In the genomic region with DNA sequence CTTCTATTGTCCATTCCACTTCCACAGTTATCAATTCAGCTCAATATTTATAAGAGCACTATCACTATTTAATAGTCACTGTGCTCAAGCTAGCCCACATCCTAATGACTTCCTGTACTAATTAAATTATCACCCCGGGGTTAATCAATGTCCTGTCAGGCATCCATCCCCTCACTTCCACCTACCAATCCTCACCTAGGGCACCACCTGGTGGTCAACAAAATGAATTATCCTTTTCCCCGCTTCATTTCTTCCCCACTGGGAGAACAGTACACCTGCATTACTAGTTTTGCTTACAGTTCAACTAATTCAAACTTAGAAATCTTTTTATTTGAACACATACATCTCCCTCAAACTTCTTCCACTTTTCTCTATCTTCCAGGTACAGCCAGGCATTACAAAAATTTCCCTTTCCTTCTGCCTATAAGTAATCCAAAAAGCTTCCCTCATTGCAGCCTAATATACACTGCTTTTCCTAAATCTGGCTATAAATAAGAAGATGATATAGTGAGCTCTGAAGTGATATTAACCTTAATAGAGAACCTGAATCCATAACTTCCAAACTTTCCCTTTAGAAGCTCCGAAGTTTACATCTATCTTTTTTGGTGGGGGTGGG, we compare ENCODE assay signal across 1 cellular context.
A peak's percentile ranks its signal among the peaks of the same experiment; 100 is the strongest.
TF ChIP-seq lines count a peak whose summit lies in the region.

No MANE protein-coding gene starts in this region.

TF ChIP-seq in K562, 482 proteins besides CTCF, POLR2A, EP300 and RAD21 (continued from another document):
- peak; percentile 73 for TF ChIP-seq ZNF24 (IDR thresholded peaks at IDR 0.05)
- TF ChIP-seq, protein P1, sequence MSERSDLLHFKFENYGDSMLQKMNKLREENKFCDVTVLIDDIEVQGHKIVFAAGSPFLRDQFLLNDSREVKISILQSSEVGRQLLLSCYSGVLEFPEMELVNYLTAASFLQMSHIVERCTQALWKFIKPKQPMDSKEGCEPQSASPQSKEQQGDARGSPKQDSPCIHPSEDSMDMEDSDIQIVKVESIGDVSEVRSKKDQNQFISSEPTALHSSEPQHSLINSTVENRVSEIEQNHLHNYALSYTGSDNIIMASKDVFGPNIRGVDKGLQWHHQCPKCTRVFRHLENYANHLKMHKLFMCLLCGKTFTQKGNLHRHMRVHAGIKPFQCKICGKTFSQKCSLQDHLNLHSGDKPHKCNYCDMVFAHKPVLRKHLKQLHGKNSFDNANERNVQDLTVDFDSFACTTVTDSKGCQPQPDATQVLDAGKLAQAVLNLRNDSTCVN (CRISPR knock-in tag; IDR thresholded peaks at IDR 0.05): no peak
- no peak for TF ChIP-seq PYGO2 (tag; IDR thresholded peaks at IDR 0.05)
- TF ChIP-seq ZNF766 (CRISPR knock-in tag; conservative IDR thresholded peaks at IDR 0.05): no peak
- TF ChIP-seq ETV1 (tag; conservative IDR thresholded peaks at IDR 0.05; ENCODE audit: low read depth): no peak
- TF ChIP-seq ZKSCAN1 (IDR thresholded peaks at IDR 0.05; ENCODE audit: low read depth, low read length): no peak
- TF ChIP-seq, protein P2, sequence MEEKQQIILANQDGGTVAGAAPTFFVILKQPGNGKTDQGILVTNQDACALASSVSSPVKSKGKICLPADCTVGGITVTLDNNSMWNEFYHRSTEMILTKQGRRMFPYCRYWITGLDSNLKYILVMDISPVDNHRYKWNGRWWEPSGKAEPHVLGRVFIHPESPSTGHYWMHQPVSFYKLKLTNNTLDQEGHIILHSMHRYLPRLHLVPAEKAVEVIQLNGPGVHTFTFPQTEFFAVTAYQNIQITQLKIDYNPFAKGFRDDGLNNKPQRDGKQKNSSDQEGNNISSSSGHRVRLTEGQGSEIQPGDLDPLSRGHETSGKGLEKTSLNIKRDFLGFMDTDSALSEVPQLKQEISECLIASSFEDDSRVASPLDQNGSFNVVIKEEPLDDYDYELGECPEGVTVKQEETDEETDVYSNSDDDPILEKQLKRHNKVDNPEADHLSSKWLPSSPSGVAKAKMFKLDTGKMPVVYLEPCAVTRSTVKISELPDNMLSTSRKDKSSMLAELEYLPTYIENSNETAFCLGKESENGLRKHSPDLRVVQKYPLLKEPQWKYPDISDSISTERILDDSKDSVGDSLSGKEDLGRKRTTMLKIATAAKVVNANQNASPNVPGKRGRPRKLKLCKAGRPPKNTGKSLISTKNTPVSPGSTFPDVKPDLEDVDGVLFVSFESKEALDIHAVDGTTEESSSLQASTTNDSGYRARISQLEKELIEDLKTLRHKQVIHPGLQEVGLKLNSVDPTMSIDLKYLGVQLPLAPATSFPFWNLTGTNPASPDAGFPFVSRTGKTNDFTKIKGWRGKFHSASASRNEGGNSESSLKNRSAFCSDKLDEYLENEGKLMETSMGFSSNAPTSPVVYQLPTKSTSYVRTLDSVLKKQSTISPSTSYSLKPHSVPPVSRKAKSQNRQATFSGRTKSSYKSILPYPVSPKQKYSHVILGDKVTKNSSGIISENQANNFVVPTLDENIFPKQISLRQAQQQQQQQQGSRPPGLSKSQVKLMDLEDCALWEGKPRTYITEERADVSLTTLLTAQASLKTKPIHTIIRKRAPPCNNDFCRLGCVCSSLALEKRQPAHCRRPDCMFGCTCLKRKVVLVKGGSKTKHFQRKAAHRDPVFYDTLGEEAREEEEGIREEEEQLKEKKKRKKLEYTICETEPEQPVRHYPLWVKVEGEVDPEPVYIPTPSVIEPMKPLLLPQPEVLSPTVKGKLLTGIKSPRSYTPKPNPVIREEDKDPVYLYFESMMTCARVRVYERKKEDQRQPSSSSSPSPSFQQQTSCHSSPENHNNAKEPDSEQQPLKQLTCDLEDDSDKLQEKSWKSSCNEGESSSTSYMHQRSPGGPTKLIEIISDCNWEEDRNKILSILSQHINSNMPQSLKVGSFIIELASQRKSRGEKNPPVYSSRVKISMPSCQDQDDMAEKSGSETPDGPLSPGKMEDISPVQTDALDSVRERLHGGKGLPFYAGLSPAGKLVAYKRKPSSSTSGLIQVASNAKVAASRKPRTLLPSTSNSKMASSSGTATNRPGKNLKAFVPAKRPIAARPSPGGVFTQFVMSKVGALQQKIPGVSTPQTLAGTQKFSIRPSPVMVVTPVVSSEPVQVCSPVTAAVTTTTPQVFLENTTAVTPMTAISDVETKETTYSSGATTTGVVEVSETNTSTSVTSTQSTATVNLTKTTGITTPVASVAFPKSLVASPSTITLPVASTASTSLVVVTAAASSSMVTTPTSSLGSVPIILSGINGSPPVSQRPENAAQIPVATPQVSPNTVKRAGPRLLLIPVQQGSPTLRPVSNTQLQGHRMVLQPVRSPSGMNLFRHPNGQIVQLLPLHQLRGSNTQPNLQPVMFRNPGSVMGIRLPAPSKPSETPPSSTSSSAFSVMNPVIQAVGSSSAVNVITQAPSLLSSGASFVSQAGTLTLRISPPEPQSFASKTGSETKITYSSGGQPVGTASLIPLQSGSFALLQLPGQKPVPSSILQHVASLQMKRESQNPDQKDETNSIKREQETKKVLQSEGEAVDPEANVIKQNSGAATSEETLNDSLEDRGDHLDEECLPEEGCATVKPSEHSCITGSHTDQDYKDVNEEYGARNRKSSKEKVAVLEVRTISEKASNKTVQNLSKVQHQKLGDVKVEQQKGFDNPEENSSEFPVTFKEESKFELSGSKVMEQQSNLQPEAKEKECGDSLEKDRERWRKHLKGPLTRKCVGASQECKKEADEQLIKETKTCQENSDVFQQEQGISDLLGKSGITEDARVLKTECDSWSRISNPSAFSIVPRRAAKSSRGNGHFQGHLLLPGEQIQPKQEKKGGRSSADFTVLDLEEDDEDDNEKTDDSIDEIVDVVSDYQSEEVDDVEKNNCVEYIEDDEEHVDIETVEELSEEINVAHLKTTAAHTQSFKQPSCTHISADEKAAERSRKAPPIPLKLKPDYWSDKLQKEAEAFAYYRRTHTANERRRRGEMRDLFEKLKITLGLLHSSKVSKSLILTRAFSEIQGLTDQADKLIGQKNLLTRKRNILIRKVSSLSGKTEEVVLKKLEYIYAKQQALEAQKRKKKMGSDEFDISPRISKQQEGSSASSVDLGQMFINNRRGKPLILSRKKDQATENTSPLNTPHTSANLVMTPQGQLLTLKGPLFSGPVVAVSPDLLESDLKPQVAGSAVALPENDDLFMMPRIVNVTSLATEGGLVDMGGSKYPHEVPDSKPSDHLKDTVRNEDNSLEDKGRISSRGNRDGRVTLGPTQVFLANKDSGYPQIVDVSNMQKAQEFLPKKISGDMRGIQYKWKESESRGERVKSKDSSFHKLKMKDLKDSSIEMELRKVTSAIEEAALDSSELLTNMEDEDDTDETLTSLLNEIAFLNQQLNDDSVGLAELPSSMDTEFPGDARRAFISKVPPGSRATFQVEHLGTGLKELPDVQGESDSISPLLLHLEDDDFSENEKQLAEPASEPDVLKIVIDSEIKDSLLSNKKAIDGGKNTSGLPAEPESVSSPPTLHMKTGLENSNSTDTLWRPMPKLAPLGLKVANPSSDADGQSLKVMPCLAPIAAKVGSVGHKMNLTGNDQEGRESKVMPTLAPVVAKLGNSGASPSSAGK (IDR thresholded peaks at IDR 0.05): no peak
- TF ChIP-seq, protein P3, sequence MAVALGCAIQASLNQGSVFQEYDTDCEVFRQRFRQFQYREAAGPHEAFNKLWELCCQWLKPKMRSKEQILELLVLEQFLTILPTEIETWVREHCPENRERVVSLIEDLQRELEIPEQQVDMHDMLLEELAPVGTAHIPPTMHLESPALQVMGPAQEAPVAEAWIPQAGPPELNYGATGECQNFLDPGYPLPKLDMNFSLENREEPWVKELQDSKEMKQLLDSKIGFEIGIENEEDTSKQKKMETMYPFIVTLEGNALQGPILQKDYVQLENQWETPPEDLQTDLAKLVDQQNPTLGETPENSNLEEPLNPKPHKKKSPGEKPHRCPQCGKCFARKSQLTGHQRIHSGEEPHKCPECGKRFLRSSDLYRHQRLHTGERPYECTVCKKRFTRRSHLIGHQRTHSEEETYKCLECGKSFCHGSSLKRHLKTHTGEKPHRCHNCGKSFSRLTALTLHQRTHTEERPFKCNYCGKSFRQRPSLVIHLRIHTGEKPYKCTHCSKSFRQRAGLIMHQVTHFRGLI (CRISPR knock-in tag; IDR thresholded peaks at IDR 0.05): no peak
- TF ChIP-seq SMC3 (conservative IDR thresholded peaks at IDR 0.05; ENCODE audit: insufficient read depth, low read depth, low read length): peak; percentile 75
- TF ChIP-seq, protein P4, sequence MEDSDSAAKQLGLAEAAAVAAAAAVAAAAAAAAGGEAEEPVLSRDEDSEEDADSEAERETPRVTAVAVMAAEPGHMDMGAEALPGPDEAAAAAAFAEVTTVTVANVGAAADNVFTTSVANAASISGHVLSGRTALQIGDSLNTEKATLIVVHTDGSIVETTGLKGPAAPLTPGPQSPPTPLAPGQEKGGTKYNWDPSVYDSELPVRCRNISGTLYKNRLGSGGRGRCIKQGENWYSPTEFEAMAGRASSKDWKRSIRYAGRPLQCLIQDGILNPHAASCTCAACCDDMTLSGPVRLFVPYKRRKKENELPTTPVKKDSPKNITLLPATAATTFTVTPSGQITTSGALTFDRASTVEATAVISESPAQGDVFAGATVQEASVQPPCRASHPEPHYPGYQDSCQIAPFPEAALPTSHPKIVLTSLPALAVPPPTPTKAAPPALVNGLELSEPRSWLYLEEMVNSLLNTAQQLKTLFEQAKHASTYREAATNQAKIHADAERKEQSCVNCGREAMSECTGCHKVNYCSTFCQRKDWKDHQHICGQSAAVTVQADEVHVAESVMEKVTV (CRISPR knock-in tag; IDR thresholded peaks at IDR 0.05): peak; percentile 69
- no peak for TF ChIP-seq ZNF445 (CRISPR knock-in tag; IDR thresholded peaks at IDR 0.05; ENCODE audit: low read depth)
- no peak for TF ChIP-seq NFE2 (IDR thresholded peaks at IDR 0.05; ENCODE audit: low read depth)
- TF ChIP-seq, protein P5, sequence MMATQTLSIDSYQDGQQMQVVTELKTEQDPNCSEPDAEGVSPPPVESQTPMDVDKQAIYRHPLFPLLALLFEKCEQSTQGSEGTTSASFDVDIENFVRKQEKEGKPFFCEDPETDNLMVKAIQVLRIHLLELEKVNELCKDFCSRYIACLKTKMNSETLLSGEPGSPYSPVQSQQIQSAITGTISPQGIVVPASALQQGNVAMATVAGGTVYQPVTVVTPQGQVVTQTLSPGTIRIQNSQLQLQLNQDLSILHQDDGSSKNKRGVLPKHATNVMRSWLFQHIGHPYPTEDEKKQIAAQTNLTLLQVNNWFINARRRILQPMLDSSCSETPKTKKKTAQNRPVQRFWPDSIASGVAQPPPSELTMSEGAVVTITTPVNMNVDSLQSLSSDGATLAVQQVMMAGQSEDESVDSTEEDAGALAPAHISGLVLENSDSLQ (IDR thresholded peaks at IDR 0.05): 0 out of 2 replicates have a peak, but pooled peaks have one; percentile 10
- TF ChIP-seq ZNF75A (CRISPR knock-in tag; IDR thresholded peaks at IDR 0.05): no peak
- TF ChIP-seq, protein P6, sequence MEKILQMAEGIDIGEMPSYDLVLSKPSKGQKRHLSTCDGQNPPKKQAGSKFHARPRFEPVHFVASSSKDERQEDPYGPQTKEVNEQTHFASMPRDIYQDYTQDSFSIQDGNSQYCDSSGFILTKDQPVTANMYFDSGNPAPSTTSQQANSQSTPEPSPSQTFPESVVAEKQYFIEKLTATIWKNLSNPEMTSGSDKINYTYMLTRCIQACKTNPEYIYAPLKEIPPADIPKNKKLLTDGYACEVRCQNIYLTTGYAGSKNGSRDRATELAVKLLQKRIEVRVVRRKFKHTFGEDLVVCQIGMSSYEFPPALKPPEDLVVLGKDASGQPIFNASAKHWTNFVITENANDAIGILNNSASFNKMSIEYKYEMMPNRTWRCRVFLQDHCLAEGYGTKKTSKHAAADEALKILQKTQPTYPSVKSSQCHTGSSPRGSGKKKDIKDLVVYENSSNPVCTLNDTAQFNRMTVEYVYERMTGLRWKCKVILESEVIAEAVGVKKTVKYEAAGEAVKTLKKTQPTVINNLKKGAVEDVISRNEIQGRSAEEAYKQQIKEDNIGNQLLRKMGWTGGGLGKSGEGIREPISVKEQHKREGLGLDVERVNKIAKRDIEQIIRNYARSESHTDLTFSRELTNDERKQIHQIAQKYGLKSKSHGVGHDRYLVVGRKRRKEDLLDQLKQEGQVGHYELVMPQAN (IDR thresholded peaks at IDR 0.05; ENCODE audit: borderline replicate concordance): no peak
- peak; percentile 63; the same call in 1 of the 2 replicates for TF ChIP-seq ARID2 (IDR thresholded peaks at IDR 0.05)
- 0 out of 2 replicates have a peak, but pooled peaks have one; percentile 30 for TF ChIP-seq CC2D1A (IDR thresholded peaks at IDR 0.05)
- no peak for TF ChIP-seq NCOA1 (IDR thresholded peaks at IDR 0.05; ENCODE audit: low read depth)
